Comparison of ENCODE assay signal across 10 cellular contexts in genomic region chr10:79221110-79222051, GRCh38.
DNase-seq lines count a peak whose midpoint lies in the region; ATAC-seq and TF ChIP-seq lines count a peak whose summit lies in the region.
"Had no signal": no experiment of that assay in that cellular context is flagged by ENCODE, and none has a peak within 500 bp of the region (broad histone marks: within the 10 kb centered on the region; RNA-seq: fewer than 3 reads in every experiment).

No MANE protein-coding gene starts in this region.

- H3K27me3 Mint-ChIP-seq in activated T-helper 1 cell treated with anti-CD3 and anti-CD28 coated beads, Interleukin-12 subunit alpha, Interleukin-12 subunit beta, Interleukin-2, Interleukin-4 antibody, amounts not matched to agents 30 ng/mL and 10 ng/mL and 1 ng/mL, durations not matched to agents 14 hours and 24 hours and 36 hours (ENCODE audit: insufficient read depth), result peaks cover 1% of the 10 kb centered on the region

- no peak overlapping the region for H3K27ac Mint-ChIP-seq in activated T-helper 1 cell treated with anti-CD3 and anti-CD28 coated beads, Interleukin-12 subunit alpha, Interleukin-12 subunit beta, Interleukin-2, Interleukin-4 antibody, amounts not matched to agents 30 ng/mL and 10 ng/mL and 1 ng/mL, durations not matched to agents 14 hours and 24 hours and 36 hours

- peak overlapping the region; percentile 99 for H3K27ac ChIP-seq in cardiac muscle cell

- intact Hi-C loops in activated T-helper 1 cell treated with anti-CD3 and anti-CD28 coated beads, Interleukin-12 subunit alpha, Interleukin-12 subunit beta, Interleukin-2, Interleukin-4 antibody, amounts not matched to agents 30 ng/mL and 10 ng/mL and 1 ng/mL, durations not matched to agents 14 hours and 24 hours and 36 hours (cut with micrococcal nuclease), result no loop called here

- peaks cover 56% of the 10 kb centered on the region for H3K4me1 ChIP-seq in cardiac muscle cell (ENCODE audit: low read depth)

- peaks cover 30% of the 10 kb centered on the region for H3K36me3 ChIP-seq in cardiac muscle cell

- H3K9me3 Mint-ChIP-seq in activated T-helper 1 cell treated with anti-CD3 and anti-CD28 coated beads, Interleukin-12 subunit alpha, Interleukin-12 subunit beta, Interleukin-2, Interleukin-4 antibody, amounts not matched to agents 30 ng/mL and 10 ng/mL and 1 ng/mL, durations not matched to agents 14 hours and 24 hours and 36 hours, result no peaks in the 10 kb centered on the region
- H3K9me3 Mint-ChIP-seq: CD8-positive, alpha-beta memory T cell had no signal

- H3K4me1 Mint-ChIP-seq in activated T-helper 1 cell treated with anti-CD3 and anti-CD28 coated beads, Interleukin-12 subunit alpha, Interleukin-12 subunit beta, Interleukin-2, Interleukin-4 antibody, amounts not matched to agents 30 ng/mL and 10 ng/mL and 1 ng/mL, durations not matched to agents 14 hours and 24 hours and 36 hours (ENCODE audit: low read depth), result no peaks in the 10 kb centered on the region

- H3K4me3 ChIP-seq in cardiac muscle cell, result no peak overlapping the region

- no peak overlapping the region for H3K4me3 Mint-ChIP-seq in activated T-helper 1 cell treated with anti-CD3 and anti-CD28 coated beads, Interleukin-12 subunit alpha, Interleukin-12 subunit beta, Interleukin-2, Interleukin-4 antibody, amounts not matched to agents 30 ng/mL and 10 ng/mL and 1 ng/mL, durations not matched to agents 14 hours and 24 hours and 36 hours
- H3K4me3 Mint-ChIP-seq: CD8-positive, alpha-beta memory T cell had no signal

- TF ChIP-seq CTCF in cardiac muscle cell (IDR thresholded peaks at IDR 0.05; ENCODE audit: low read depth, low read length) (no peak), omental fat pad (IDR thresholded peaks at IDR 0.05) (no peak)

- H3K9me3 ChIP-seq in cardiac muscle cell (ENCODE audit: low read depth), result no peaks in the 10 kb centered on the region

- no peaks in the 10 kb centered on the region for H3K27me3 ChIP-seq in cardiac muscle cell

- DNase-seq in C1 segment of cervical spinal cord (lab: John Stamatoyannopoulos, UW) (peak in 10 of 14 donors; percentile 51 to 86 (median 65)), amygdala (lab: John Stamatoyannopoulos, UW) (peak in 37 of 56 donors; percentile 17 to 87 (median 61)), cardiac muscle cell (ENCODE audit: low read depth in 1 of 2, low spot score in 1 of 2) (peak; percentile 77 to 89), omental fat pad (ENCODE audit: low spot score) (peak; percentile 63), NCI-H1930 (lab: John Stamatoyannopoulos, UW) (no peak), MV-4-11 (lab: John Stamatoyannopoulos, UW) (no peak)
- DNase-seq in activated T-helper 1 cell treated with anti-CD3 and anti-CD28 coated beads, Interleukin-12 subunit alpha, Interleukin-12 subunit beta, Interleukin-2, Interleukin-4 antibody, amounts not matched to agents 30 ng/mL and 10 ng/mL and 1 ng/mL, durations not matched to agents 14 hours and 24 hours and 36 hours (ENCODE audit: low spot score), result no peak
- DNase-seq: CD8-positive, alpha-beta memory T cell; NCI-H345 had no signal

- no peaks in the 10 kb centered on the region for H3K36me3 Mint-ChIP-seq in activated T-helper 1 cell treated with anti-CD3 and anti-CD28 coated beads, Interleukin-12 subunit alpha, Interleukin-12 subunit beta, Interleukin-2, Interleukin-4 antibody, amounts not matched to agents 30 ng/mL and 10 ng/mL and 1 ng/mL, durations not matched to agents 14 hours and 24 hours and 36 hours (ENCODE audit: low read depth)

- ATAC-seq in omental fat pad (ENCODE audit: low FRiP score) (peak; percentile 46), HG03439 (IDR thresholded peaks at IDR 0.05; ENCODE audit: unreplicated experiment) (no peak)

Comparison
In these comparisons a context has a peak if more than half of its experiments do, and no peak if none do; other contexts are left out.
1. DNase-seq: peak in C1 segment of cervical spinal cord (10 of 14), amygdala (37 of 56), cardiac muscle cell (2 of 2) and omental fat pad (single experiment); none in NCI-H1930 (0 of 2), MV-4-11 (single experiment) and activated T-helper 1 cell treated with anti-CD3 and anti-CD28 coated beads, Interleukin-12 subunit alpha, Interleukin-12 subunit beta, Interleukin-2, Interleukin-4 antibody, amounts not matched to agents 30 ng/mL and 10 ng/mL and 1 ng/mL, durations not matched to agents 14 hours and 24 hours and 36 hours (single experiment).